ENCODE assay signal across 1 cellular context in the genomic region with DNA sequence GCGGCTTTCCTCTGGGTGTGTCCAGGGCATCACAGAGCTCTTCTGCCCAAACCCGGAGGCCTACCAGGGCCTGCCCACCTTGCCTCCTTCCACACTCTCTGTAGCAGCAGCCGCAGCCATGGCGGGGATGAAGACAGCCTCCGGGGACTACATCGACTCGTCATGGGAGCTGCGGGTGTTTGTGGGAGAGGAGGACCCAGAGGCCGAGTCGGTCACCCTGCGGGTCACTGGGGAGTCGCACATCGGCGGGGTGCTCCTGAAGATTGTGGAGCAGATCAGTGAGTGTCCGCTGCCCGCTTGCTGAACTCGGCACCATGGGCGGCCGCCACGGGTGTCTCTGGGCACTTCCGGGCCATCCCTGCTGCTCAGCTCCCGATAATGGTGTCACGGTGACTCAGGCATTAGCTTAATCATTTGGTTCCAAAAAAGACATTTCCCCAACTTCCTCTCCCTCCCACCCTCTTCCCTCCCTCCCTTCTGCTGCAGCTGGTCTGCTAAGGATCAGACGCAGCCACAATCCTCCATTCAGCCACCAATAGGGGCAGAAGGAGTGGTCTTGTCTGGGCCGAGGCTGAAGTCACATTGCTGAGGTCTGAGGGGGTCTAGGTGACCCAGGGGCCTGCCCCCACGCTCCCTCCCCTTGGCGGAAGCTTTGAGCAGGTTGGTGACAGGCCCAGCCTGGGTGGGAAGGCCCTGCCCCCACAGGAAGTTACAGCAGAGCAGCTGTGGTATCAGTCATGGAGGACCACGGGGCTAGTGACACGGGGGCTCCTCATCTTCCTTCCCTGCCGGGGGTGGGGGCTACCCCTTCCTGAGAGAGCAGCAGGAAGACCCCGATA.
TF ChIP-seq lines count a peak whose summit lies in the region.

No MANE protein-coding gene starts in this region.

TF ChIP-seq in K562, 482 proteins besides CTCF, POLR2A, EP300 and RAD21 (continued from another document and continues in another):
- TF ChIP-seq, protein P1, sequence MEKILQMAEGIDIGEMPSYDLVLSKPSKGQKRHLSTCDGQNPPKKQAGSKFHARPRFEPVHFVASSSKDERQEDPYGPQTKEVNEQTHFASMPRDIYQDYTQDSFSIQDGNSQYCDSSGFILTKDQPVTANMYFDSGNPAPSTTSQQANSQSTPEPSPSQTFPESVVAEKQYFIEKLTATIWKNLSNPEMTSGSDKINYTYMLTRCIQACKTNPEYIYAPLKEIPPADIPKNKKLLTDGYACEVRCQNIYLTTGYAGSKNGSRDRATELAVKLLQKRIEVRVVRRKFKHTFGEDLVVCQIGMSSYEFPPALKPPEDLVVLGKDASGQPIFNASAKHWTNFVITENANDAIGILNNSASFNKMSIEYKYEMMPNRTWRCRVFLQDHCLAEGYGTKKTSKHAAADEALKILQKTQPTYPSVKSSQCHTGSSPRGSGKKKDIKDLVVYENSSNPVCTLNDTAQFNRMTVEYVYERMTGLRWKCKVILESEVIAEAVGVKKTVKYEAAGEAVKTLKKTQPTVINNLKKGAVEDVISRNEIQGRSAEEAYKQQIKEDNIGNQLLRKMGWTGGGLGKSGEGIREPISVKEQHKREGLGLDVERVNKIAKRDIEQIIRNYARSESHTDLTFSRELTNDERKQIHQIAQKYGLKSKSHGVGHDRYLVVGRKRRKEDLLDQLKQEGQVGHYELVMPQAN (IDR thresholded peaks at IDR 0.05; ENCODE audit: borderline replicate concordance), result peak; percentile 81
- TF ChIP-seq, protein P2, sequence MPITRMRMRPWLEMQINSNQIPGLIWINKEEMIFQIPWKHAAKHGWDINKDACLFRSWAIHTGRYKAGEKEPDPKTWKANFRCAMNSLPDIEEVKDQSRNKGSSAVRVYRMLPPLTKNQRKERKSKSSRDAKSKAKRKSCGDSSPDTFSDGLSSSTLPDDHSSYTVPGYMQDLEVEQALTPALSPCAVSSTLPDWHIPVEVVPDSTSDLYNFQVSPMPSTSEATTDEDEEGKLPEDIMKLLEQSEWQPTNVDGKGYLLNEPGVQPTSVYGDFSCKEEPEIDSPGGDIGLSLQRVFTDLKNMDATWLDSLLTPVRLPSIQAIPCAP (CRISPR knock-in tag; IDR thresholded peaks at IDR 0.05; ENCODE audit: borderline replicate concordance), result no peak
- TF ChIP-seq ELF4 (CRISPR knock-in tag; IDR thresholded peaks at IDR 0.05) (0 out of 2 replicates have a peak, but pooled peaks have one; percentile 31), KLF13 (tag; IDR thresholded peaks at IDR 0.05; ENCODE audit: borderline replicate concordance, low read depth) (0 out of 2 replicates have a peak, but pooled peaks have one; percentile 15), THRAP3 (IDR thresholded peaks at IDR 0.05; ENCODE audit: borderline replicate concordance) (peak; percentile 87; the same call in 1 of the 2 replicates), KDM4B (IDR thresholded peaks at IDR 0.05; ENCODE audit: borderline replicate concordance in 2 of 2, low read depth in 1 of 2) (peak in 1 of 2 experiments; percentile 77; a peak in 1 of 4 replicates), WHSC1 (IDR thresholded peaks at IDR 0.05; ENCODE audit: low read length) (no peak), ZNF584 (CRISPR knock-in tag; IDR thresholded peaks at IDR 0.05; ENCODE audit: low read depth) (0 out of 2 replicates have a peak, but pooled peaks have one; percentile 29), ZNF197 (CRISPR knock-in tag; IDR thresholded peaks at IDR 0.05; ENCODE audit: low read depth) (peak; percentile 85), ZNF830 (CRISPR knock-in tag; IDR thresholded peaks at IDR 0.05) (peak; percentile 55; the same call in 1 of the 2 replicates), CHCHD3 (CRISPR knock-in tag; IDR thresholded peaks at IDR 0.05) (no peak), U2AF2 (optimal IDR thresholded peaks at IDR 0.05; ENCODE audit: low read depth, low read length) (no peak), ZBTB1 (CRISPR knock-in tag; IDR thresholded peaks at IDR 0.05; ENCODE audit: borderline replicate concordance, low read depth) (no peak)
- TF ChIP-seq, protein P3, sequence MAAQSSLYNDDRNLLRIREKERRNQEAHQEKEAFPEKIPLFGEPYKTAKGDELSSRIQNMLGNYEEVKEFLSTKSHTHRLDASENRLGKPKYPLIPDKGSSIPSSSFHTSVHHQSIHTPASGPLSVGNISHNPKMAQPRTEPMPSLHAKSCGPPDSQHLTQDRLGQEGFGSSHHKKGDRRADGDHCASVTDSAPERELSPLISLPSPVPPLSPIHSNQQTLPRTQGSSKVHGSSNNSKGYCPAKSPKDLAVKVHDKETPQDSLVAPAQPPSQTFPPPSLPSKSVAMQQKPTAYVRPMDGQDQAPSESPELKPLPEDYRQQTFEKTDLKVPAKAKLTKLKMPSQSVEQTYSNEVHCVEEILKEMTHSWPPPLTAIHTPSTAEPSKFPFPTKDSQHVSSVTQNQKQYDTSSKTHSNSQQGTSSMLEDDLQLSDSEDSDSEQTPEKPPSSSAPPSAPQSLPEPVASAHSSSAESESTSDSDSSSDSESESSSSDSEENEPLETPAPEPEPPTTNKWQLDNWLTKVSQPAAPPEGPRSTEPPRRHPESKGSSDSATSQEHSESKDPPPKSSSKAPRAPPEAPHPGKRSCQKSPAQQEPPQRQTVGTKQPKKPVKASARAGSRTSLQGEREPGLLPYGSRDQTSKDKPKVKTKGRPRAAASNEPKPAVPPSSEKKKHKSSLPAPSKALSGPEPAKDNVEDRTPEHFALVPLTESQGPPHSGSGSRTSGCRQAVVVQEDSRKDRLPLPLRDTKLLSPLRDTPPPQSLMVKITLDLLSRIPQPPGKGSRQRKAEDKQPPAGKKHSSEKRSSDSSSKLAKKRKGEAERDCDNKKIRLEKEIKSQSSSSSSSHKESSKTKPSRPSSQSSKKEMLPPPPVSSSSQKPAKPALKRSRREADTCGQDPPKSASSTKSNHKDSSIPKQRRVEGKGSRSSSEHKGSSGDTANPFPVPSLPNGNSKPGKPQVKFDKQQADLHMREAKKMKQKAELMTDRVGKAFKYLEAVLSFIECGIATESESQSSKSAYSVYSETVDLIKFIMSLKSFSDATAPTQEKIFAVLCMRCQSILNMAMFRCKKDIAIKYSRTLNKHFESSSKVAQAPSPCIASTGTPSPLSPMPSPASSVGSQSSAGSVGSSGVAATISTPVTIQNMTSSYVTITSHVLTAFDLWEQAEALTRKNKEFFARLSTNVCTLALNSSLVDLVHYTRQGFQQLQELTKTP (IDR thresholded peaks at IDR 0.05; ENCODE audit: low read depth in 1 of 2, partially characterized antibody in 2 of 2), result peak in 1 of 2 experiments; percentile 50
- TF ChIP-seq, protein P4, sequence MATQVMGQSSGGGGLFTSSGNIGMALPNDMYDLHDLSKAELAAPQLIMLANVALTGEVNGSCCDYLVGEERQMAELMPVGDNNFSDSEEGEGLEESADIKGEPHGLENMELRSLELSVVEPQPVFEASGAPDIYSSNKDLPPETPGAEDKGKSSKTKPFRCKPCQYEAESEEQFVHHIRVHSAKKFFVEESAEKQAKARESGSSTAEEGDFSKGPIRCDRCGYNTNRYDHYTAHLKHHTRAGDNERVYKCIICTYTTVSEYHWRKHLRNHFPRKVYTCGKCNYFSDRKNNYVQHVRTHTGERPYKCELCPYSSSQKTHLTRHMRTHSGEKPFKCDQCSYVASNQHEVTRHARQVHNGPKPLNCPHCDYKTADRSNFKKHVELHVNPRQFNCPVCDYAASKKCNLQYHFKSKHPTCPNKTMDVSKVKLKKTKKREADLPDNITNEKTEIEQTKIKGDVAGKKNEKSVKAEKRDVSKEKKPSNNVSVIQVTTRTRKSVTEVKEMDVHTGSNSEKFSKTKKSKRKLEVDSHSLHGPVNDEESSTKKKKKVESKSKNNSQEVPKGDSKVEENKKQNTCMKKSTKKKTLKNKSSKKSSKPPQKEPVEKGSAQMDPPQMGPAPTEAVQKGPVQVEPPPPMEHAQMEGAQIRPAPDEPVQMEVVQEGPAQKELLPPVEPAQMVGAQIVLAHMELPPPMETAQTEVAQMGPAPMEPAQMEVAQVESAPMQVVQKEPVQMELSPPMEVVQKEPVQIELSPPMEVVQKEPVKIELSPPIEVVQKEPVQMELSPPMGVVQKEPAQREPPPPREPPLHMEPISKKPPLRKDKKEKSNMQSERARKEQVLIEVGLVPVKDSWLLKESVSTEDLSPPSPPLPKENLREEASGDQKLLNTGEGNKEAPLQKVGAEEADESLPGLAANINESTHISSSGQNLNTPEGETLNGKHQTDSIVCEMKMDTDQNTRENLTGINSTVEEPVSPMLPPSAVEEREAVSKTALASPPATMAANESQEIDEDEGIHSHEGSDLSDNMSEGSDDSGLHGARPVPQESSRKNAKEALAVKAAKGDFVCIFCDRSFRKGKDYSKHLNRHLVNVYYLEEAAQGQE (CRISPR knock-in tag; IDR thresholded peaks at IDR 0.05; ENCODE audit: low read depth), result no peak; the same call in 1 of the 2 replicates
- TF ChIP-seq, protein P5, sequence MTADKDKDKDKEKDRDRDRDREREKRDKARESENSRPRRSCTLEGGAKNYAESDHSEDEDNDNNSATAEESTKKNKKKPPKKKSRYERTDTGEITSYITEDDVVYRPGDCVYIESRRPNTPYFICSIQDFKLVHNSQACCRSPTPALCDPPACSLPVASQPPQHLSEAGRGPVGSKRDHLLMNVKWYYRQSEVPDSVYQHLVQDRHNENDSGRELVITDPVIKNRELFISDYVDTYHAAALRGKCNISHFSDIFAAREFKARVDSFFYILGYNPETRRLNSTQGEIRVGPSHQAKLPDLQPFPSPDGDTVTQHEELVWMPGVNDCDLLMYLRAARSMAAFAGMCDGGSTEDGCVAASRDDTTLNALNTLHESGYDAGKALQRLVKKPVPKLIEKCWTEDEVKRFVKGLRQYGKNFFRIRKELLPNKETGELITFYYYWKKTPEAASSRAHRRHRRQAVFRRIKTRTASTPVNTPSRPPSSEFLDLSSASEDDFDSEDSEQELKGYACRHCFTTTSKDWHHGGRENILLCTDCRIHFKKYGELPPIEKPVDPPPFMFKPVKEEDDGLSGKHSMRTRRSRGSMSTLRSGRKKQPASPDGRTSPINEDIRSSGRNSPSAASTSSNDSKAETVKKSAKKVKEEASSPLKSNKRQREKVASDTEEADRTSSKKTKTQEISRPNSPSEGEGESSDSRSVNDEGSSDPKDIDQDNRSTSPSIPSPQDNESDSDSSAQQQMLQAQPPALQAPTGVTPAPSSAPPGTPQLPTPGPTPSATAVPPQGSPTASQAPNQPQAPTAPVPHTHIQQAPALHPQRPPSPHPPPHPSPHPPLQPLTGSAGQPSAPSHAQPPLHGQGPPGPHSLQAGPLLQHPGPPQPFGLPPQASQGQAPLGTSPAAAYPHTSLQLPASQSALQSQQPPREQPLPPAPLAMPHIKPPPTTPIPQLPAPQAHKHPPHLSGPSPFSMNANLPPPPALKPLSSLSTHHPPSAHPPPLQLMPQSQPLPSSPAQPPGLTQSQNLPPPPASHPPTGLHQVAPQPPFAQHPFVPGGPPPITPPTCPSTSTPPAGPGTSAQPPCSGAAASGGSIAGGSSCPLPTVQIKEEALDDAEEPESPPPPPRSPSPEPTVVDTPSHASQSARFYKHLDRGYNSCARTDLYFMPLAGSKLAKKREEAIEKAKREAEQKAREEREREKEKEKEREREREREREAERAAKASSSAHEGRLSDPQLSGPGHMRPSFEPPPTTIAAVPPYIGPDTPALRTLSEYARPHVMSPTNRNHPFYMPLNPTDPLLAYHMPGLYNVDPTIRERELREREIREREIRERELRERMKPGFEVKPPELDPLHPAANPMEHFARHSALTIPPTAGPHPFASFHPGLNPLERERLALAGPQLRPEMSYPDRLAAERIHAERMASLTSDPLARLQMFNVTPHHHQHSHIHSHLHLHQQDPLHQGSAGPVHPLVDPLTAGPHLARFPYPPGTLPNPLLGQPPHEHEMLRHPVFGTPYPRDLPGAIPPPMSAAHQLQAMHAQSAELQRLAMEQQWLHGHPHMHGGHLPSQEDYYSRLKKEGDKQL (CRISPR knock-in tag; IDR thresholded peaks at IDR 0.05; ENCODE audit: borderline replicate concordance), result no peak
- TF ChIP-seq, protein P6, sequence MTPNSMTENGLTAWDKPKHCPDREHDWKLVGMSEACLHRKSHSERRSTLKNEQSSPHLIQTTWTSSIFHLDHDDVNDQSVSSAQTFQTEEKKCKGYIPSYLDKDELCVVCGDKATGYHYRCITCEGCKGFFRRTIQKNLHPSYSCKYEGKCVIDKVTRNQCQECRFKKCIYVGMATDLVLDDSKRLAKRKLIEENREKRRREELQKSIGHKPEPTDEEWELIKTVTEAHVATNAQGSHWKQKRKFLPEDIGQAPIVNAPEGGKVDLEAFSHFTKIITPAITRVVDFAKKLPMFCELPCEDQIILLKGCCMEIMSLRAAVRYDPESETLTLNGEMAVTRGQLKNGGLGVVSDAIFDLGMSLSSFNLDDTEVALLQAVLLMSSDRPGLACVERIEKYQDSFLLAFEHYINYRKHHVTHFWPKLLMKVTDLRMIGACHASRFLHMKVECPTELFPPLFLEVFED (CRISPR knock-in tag; conservative IDR thresholded peaks at IDR 0.05), result no peak
- TF ChIP-seq, protein P7, sequence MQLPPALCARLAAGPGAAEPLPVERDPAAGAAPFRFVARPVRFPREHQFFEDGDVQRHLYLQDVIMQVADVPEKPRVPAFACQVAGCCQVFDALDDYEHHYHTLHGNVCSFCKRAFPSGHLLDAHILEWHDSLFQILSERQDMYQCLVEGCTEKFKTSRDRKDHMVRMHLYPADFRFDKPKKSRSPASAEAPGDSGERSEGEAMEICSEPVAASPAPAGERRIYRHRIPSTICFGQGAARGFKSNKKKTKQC (CRISPR knock-in tag; IDR thresholded peaks at IDR 0.05), result peak; percentile 31; the same call in 1 of the 2 replicates
- TF ChIP-seq, protein P8, sequence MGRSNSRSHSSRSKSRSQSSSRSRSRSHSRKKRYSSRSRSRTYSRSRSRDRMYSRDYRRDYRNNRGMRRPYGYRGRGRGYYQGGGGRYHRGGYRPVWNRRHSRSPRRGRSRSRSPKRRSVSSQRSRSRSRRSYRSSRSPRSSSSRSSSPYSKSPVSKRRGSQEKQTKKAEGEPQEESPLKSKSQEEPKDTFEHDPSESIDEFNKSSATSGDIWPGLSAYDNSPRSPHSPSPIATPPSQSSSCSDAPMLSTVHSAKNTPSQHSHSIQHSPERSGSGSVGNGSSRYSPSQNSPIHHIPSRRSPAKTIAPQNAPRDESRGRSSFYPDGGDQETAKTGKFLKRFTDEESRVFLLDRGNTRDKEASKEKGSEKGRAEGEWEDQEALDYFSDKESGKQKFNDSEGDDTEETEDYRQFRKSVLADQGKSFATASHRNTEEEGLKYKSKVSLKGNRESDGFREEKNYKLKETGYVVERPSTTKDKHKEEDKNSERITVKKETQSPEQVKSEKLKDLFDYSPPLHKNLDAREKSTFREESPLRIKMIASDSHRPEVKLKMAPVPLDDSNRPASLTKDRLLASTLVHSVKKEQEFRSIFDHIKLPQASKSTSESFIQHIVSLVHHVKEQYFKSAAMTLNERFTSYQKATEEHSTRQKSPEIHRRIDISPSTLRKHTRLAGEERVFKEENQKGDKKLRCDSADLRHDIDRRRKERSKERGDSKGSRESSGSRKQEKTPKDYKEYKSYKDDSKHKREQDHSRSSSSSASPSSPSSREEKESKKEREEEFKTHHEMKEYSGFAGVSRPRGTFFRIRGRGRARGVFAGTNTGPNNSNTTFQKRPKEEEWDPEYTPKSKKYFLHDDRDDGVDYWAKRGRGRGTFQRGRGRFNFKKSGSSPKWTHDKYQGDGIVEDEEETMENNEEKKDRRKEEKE (IDR thresholded peaks at IDR 0.05; ENCODE audit: borderline replicate concordance in 1 of 2, control insufficient read depth in 1 of 2, low read depth in 2 of 2, low read length in 1 of 2), result 0 out of 4 replicates have a peak, but pooled peaks of 1 of the 2 experiments have one; percentile 68
- TF ChIP-seq, protein P9, sequence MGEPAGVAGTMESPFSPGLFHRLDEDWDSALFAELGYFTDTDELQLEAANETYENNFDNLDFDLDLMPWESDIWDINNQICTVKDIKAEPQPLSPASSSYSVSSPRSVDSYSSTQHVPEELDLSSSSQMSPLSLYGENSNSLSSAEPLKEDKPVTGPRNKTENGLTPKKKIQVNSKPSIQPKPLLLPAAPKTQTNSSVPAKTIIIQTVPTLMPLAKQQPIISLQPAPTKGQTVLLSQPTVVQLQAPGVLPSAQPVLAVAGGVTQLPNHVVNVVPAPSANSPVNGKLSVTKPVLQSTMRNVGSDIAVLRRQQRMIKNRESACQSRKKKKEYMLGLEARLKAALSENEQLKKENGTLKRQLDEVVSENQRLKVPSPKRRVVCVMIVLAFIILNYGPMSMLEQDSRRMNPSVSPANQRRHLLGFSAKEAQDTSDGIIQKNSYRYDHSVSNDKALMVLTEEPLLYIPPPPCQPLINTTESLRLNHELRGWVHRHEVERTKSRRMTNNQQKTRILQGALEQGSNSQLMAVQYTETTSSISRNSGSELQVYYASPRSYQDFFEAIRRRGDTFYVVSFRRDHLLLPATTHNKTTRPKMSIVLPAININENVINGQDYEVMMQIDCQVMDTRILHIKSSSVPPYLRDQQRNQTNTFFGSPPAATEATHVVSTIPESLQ (CRISPR knock-in tag; IDR thresholded peaks at IDR 0.05), result no peak; the same call in 1 of the 2 replicates
